Comparison of ENCODE assay signal across 19 cellular contexts in genomic region chr17:17087424-17088103, GRCh38. TPM values are rescaled to one million over a fixed set of nuclear protein-coding genes. Genes with fewer than 3 reads are reported as not detected.
DNase-seq lines count a peak whose midpoint lies in the region; ATAC-seq, FAIRE-seq and TF ChIP-seq lines count a peak whose summit lies in the region.
"Had no signal": no experiment of that assay in that cellular context is flagged by ENCODE, and none has a peak within 500 bp of the region (broad histone marks: within the 10 kb centered on the region; RNA-seq: fewer than 3 reads in every experiment).

No MANE protein-coding gene starts in this region.

- H3K4me3 ChIP-seq in Caco-2 (ENCODE audit: low read depth, low read length): no peak overlapping the region
- no peak overlapping the region for H3K4me3 ChIP-seq in astrocyte (ENCODE audit: insufficient read depth, low read depth, low read length)
- no peak overlapping the region for H3K4me3 ChIP-seq in right atrium auricular region
- H3K4me3 ChIP-seq in psoas muscle: no peak overlapping the region
- H3K4me3 ChIP-seq: gastroesophageal sphincter, ovary had no signal

- H3K27me3 Mint-ChIP-seq in Caco-2 (ENCODE audit: insufficient read depth, unreplicated experiment): no peaks in the 10 kb centered on the region
- no peaks in the 10 kb centered on the region for H3K27me3 Mint-ChIP-seq in astrocyte (ENCODE audit: low read depth, unreplicated experiment)
- H3K27me3 Mint-ChIP-seq: B cell had no signal

- H3K9me3 Mint-ChIP-seq in Caco-2 (ENCODE audit: unreplicated experiment) (no peaks in the 10 kb centered on the region), astrocyte (ENCODE audit: unreplicated experiment) (no peaks in the 10 kb centered on the region)

- no peak for FAIRE-seq in astrocyte (lab: Jason Lieb, UNC)
- FAIRE-seq: G401.6, GM18507 had no signal

- H3K36me3 Mint-ChIP-seq in Caco-2 (ENCODE audit: insufficient read depth, unreplicated experiment) (peaks cover 59% of the 10 kb centered on the region), astrocyte (ENCODE audit: low read depth, unreplicated experiment) (peaks cover 34% of the 10 kb centered on the region)

- H3K27me3 ChIP-seq in Caco-2 (replicated peaks; ENCODE audit: control insufficient read depth, insufficient read depth, low read length): no peaks in the 10 kb centered on the region
- H3K27me3 ChIP-seq in astrocyte (ENCODE audit: insufficient read depth, low read length): no peaks in the 10 kb centered on the region
- no peaks in the 10 kb centered on the region for H3K27me3 ChIP-seq in right atrium auricular region
- H3K27me3 ChIP-seq in psoas muscle (ENCODE audit: insufficient read depth in 3 of 3, low read length in 2 of 3): no peaks in the 10 kb centered on the region
- H3K27me3 ChIP-seq: gastroesophageal sphincter, ovary had no signal

- 43 to 56% (median 43%) methylated on average over 13 of the region's 13 CpGs for WGBS in psoas muscle, 3 donors

- H3K4me1 Mint-ChIP-seq in Caco-2 (ENCODE audit: low read depth, unreplicated experiment): peaks cover 19% of the 10 kb centered on the region
- H3K4me1 Mint-ChIP-seq in astrocyte (ENCODE audit: low read depth, unreplicated experiment): no peaks in the 10 kb centered on the region

- no peak overlapping the region for H3K4me3 Mint-ChIP-seq in Caco-2 (ENCODE audit: unreplicated experiment)
- H3K4me3 Mint-ChIP-seq in astrocyte (ENCODE audit: unreplicated experiment): peak overlapping the region; percentile 57
- H3K4me3 Mint-ChIP-seq: B cell had no signal

- H3K79me2 ChIP-seq in astrocyte (ENCODE audit: insufficient read depth, low read length): peaks cover 100% of the 10 kb centered on the region

- H3K27ac Mint-ChIP-seq in Caco-2 (ENCODE audit: unreplicated experiment): peak overlapping the region; percentile 76
- H3K27ac Mint-ChIP-seq in astrocyte (ENCODE audit: unreplicated experiment): no peak overlapping the region

- no peak overlapping the region for H3K4me2 ChIP-seq in astrocyte (ENCODE audit: low read length)

- H3K27ac ChIP-seq in astrocyte (ENCODE audit: low read depth, low read length): no peak overlapping the region
- H3K27ac ChIP-seq in right atrium auricular region: peak overlapping the region; percentile 30 to 44
- peak overlapping the region; percentile 81 for H3K27ac ChIP-seq in psoas muscle
- H3K27ac ChIP-seq: gastroesophageal sphincter, ovary had no signal

- POLR2A ChIA-PET in Caco-2 (lab: Charles Lee): no interaction called here

- peak; percentile 80 to 92 (median 88) for ATAC-seq in psoas muscle
- ATAC-seq: gastroesophageal sphincter, left colon had no signal

- BruUV-seq in Caco-2 (replicated peaks; lab: Mats Ljungman, UMichigan): no TSS peak

- DNase-seq in Caco-2 (no peak), astrocyte (ENCODE audit: low read depth) (no peak), right atrium auricular region (ENCODE audit: low spot score) (no peak), psoas muscle (no peak), NCI-H2196 treated with DMSO at 0.1 percent for 48 hours (lab: John Stamatoyannopoulos, UW; ENCODE audit: unreplicated experiment) (no peak), NCI-H2107 treated with DMSO at 0.1 percent for 48 hours (lab: John Stamatoyannopoulos, UW; ENCODE audit: unreplicated experiment) (no peak), AG20443 (ENCODE audit: low spot score) (no peak), NCI-H526 treated with DMSO at 0.1 percent for 48 hours (lab: John Stamatoyannopoulos, UW) (no peak)
- DNase-seq: amniotic stem cell; NCI-H1105; NCI-H524 treated with DMSO at 0.1 percent for 48 hours; stimulated activated CD4-positive, alpha-beta T cell treated with anti-CD3 and anti-CD28 coated beads, Interleukin-4, amount 100 ng/mL, for 24 hours; stimulated activated naive CD4-positive, alpha-beta T cell treated with Interleukin-2 at 50 U/mL for 16 hours had no signal

- intact Hi-C loops in Caco-2 (cut with micrococcal nuclease; ENCODE audit: unreplicated experiment) (no loop called here), psoas muscle (cut with DNase I) (no loop called here)

- H3K36me3 ChIP-seq in Caco-2 (ENCODE audit: control insufficient read depth, insufficient read depth, low read length): peaks cover 7% of the 10 kb centered on the region
- peaks cover 26% of the 10 kb centered on the region for H3K36me3 ChIP-seq in astrocyte (ENCODE audit: insufficient read depth, low read length)
- H3K36me3 ChIP-seq in right atrium auricular region: peaks cover 19% of the 10 kb centered on the region
- H3K36me3 ChIP-seq in psoas muscle (ENCODE audit: insufficient read depth in 1 of 2, low read depth in 1 of 2): peaks cover 0 to 29% of the 10 kb centered on the region in 2 donors
- H3K36me3 ChIP-seq: ovary had no signal

- H3K9ac ChIP-seq in astrocyte (ENCODE audit: low read length): no peak overlapping the region

- CTCF ChIA-PET in Caco-2 (lab: Charles Lee): no interaction called here

- H3K4me1 ChIP-seq in Caco-2: peaks cover 22% of the 10 kb centered on the region
- H3K4me1 ChIP-seq in astrocyte (ENCODE audit: insufficient read depth, low read length): no peaks in the 10 kb centered on the region
- peaks cover 0 to 50% of the 10 kb centered on the region in 2 donors for H3K4me1 ChIP-seq in right atrium auricular region
- H3K4me1 ChIP-seq in psoas muscle: peaks cover 67% of the 10 kb centered on the region

- H2AFZ ChIP-seq in astrocyte (ENCODE audit: low read depth, low read length): no peak overlapping the region

- peaks cover 98% of the 10 kb centered on the region for H4K20me1 ChIP-seq in astrocyte (ENCODE audit: insufficient read depth, low read length)

- H3K9me3 ChIP-seq in Caco-2 (no peaks in the 10 kb centered on the region), astrocyte (ENCODE audit: insufficient read depth, low read depth, low read length) (no peaks in the 10 kb centered on the region), right atrium auricular region (no peaks in the 10 kb centered on the region), psoas muscle (no peaks in the 10 kb centered on the region)
- H3K9me3 ChIP-seq: gastroesophageal sphincter, ovary had no signal

- TF ChIP-seq CTCF in Caco-2 (IDR thresholded peaks at IDR 0.05; ENCODE audit: insufficient read depth in 1 of 2, low read depth in 1 of 2, low read length in 1 of 2, severe bottlenecking in 1 of 2, unreplicated experiment in 1 of 2) (no peak), astrocyte (IDR thresholded peaks at IDR 0.05; ENCODE audit: insufficient read depth, low read depth, low read length) (no peak), right atrium auricular region (IDR thresholded peaks at IDR 0.05) (no peak), psoas muscle (IDR thresholded peaks at IDR 0.05) (no peak)

RNA-seq across cellular contexts. Expression of gene MPRIP, which starts 45.3 kb away (rescaled TPM):
- 284 and 311 TPM in 2 replicates for total RNA-seq in Caco-2 (2022)
- 163 and 176 TPM in 2 replicates for total RNA-seq in astrocyte
- 100 to 1,000 TPM; 102 to 145 TPM for total RNA-seq in right atrium auricular region
- 100 to 1,000 TPM; 228 to 322 (median 258) TPM for total RNA-seq in psoas muscle
- polyA plus RNA-seq in psoas muscle: 100 to 1,000 TPM; 142 to 270 (median 184) TPM
